In genomic region chr1:149712154-149713017, GRCh38 we compare ENCODE assay signal across 8 cellular contexts.
DNase-seq lines count a peak whose midpoint lies in the region; ATAC-seq, FAIRE-seq and TF ChIP-seq lines count a peak whose summit lies in the region.
"Not testable (repeated sequence)": the region's sequence is repeated elsewhere in the genome, so short reads cannot be mapped to it uniquely, and the experiment has no call there.

No MANE protein-coding gene starts in this region.

- not testable (repeated sequence) for H3K27me3 ChIP-seq in endothelial cell of umbilical vein (ENCODE audit: control insufficient read depth in 2 of 2, insufficient read depth in 2 of 2, low read length in 2 of 2); thyroid gland

- not testable (repeated sequence) for H4K20me1 ChIP-seq in endothelial cell of umbilical vein (replicated peaks; ENCODE audit: control insufficient read depth, extremely low read depth, insufficient read depth, low read length)

- peak; percentile 8 for ATAC-seq in SK-N-SH treated with all-trans-retinoic acid at 6 μM for 48 hours

- DNase-seq in EH (ENCODE audit: low read depth) (peak; percentile 68), NCI-H1105 treated with DMSO at 0.1 percent for 48 hours (lab: John Stamatoyannopoulos, UW) (peak; percentile 16), activated gamma-delta T cell treated with Interleukin-2 at 50 U/mL for 16 hours (peak; percentile 3), endothelial cell of umbilical vein (ENCODE audit: low read depth, low spot score) (peak; percentile 66), iris pigment epithelial cell (ENCODE audit: low read depth) (peak; percentile 27), renal cortical epithelial cell (ENCODE audit: low read depth) (peak; percentile 44), thyroid gland (peak; percentile 10 to 27)

- POLR2A ChIA-PET in endothelial cell of umbilical vein (lab: Charles Lee), result not testable (repeated sequence)

- H3K9me1 ChIP-seq in endothelial cell of umbilical vein (replicated peaks; ENCODE audit: control insufficient read depth, extremely low read depth, insufficient read depth, low read length), result not testable (repeated sequence)

- H3K79me2 ChIP-seq in endothelial cell of umbilical vein (ENCODE audit: control insufficient read depth, insufficient read depth, low read length), result not testable (repeated sequence)

- dilution Hi-C loops in endothelial cell of umbilical vein (cut with MboI; ENCODE audit: extremely low pct_ligation_motif_present, low sequenced_read_pairs), result not testable (repeated sequence)

- H3K27ac ChIP-seq in endothelial cell of umbilical vein (ENCODE audit: insufficient read depth, low read depth, low read length); thyroid gland: not testable (repeated sequence)

- H3K9me3 ChIP-seq in endothelial cell of umbilical vein (replicated peaks; ENCODE audit: control insufficient read depth, insufficient read depth, low read length); thyroid gland: not testable (repeated sequence)

- H3K9ac ChIP-seq in endothelial cell of umbilical vein (replicated peaks; ENCODE audit: extremely low read depth, insufficient read depth, low read length), result not testable (repeated sequence)

- not testable (repeated sequence) for H3K36me3 ChIP-seq in endothelial cell of umbilical vein (ENCODE audit: control insufficient read depth in 2 of 2, extremely low read depth in 1 of 2, insufficient read depth in 2 of 2, low read length in 2 of 2); thyroid gland

- 29 to 32% methylated on average over 25 to 28 of the region's 34 CpGs for WGBS in thyroid gland, 2 donors

- H3K4me3 ChIP-seq in endothelial cell of umbilical vein (replicated peaks in 1 of 3; ENCODE audit: insufficient read depth in 1 of 3, low read depth in 1 of 3, low read length in 3 of 3), result peak overlapping the region; percentile 19 to 29 (median 26)
- H3K4me3 ChIP-seq in thyroid gland (replicated peaks in 1 of 3), result not testable (repeated sequence)

- TF ChIP-seq POLR2A in endothelial cell of umbilical vein (IDR thresholded peaks at IDR 0.05; ENCODE audit: low read depth, low read length); thyroid gland (IDR thresholded peaks at IDR 0.05): not testable (repeated sequence)

- FAIRE-seq in endothelial cell of umbilical vein (lab: Jason Lieb, UNC), result peak; percentile 68

- not testable (repeated sequence) for BruUV-seq in endothelial cell of umbilical vein (replicated peaks; lab: Mats Ljungman, UMichigan)

- not testable (repeated sequence) for H3K4me1 ChIP-seq in endothelial cell of umbilical vein (ENCODE audit: control insufficient read depth, extremely low read depth, insufficient read depth, low read length); thyroid gland

- intact Hi-C loops in endothelial cell of umbilical vein (cut with micrococcal nuclease); thyroid gland (cut with DNase I): not testable (repeated sequence)

- TF ChIP-seq CTCF in endothelial cell of umbilical vein (IDR thresholded peaks at IDR 0.05; ENCODE audit: extremely low read depth in 1 of 2, insufficient read depth in 1 of 2, low read depth in 1 of 2, low read length in 2 of 2); thyroid gland (IDR thresholded peaks at IDR 0.05): not testable (repeated sequence)

- H3K4me2 ChIP-seq in endothelial cell of umbilical vein (ENCODE audit: insufficient read depth, low read length), result peak overlapping the region; percentile 25

- CTCF ChIA-PET in endothelial cell of umbilical vein (lab: Charles Lee), result not testable (repeated sequence)

- not testable (repeated sequence) for H2AFZ ChIP-seq in endothelial cell of umbilical vein (ENCODE audit: low read depth, low read length)

TF ChIP-seq in SK-N-SH treated with all-trans-retinoic acid at 6 μM for 48 hours, 23 proteins besides CTCF, POLR2A, EP300 and RAD21:
- TF ChIP-seq ZC3H10 (CRISPR knock-in tag; IDR thresholded peaks at IDR 0.05), result 0 out of 2 replicates have a peak, but pooled peaks have one; percentile 14

Comparison
In these comparisons a context has a peak if more than half of its experiments do, and no peak if none do; other contexts are left out.
1. DNase-seq: peak in every context shown above with its lines; median percentile 68 in EH; 66 in endothelial cell of umbilical vein; 44 in renal cortical epithelial cell; 27 in iris pigment epithelial cell; 18 in thyroid gland; 16 in NCI-H1105 treated with DMSO at 0.1 percent for 48 hours; 3 in activated gamma-delta T cell treated with Interleukin-2 at 50 U/mL for 16 hours.